In the genomic region with DNA sequence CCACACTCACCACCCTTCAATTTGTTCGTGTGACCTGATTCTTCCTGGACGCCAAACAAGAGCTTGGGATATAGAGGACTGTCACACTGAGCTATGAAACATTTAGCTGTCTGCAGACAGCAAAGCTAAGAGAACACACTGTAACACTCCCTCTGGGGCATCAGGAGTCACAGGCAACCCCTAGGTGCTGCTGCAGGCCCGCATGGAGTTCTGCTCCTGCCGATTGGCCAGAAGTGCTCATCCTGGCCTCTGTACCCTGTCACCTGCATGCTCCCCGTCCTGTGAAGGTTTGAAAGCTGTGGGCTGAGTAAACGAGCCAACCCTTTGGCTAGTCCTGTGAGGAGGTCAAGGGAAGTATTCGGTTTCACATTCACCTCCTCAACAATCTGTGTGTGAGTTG, we compare ENCODE assay signal across 21 cellular contexts.
A peak's percentile ranks its signal among the peaks of the same experiment; 100 is the strongest.
DNase-seq lines count a peak whose midpoint lies in the region; ATAC-seq and TF ChIP-seq lines count a peak whose summit lies in the region.
"Had no signal": no experiment of that assay in that cellular context is flagged by ENCODE, and none has a peak within 500 bp of the region (broad histone marks: within the 10 kb centered on the region; RNA-seq: fewer than 3 reads in every experiment).

No MANE protein-coding gene starts in this region.

- H3K27ac ChIP-seq in CD4-positive, CD25-positive, alpha-beta regulatory T cell (ENCODE audit: insufficient read depth, low read length, poor library complexity, severe bottlenecking): no peak overlapping the region
- H3K27ac ChIP-seq in upper lobe of right lung (no peak overlapping the region), PC-9 (no peak overlapping the region)
- H3K27ac ChIP-seq: A549; BLaER1 treated with 17β-estradiol and CSF1 and Interleukin-3, amounts not matched to agents 10 nM and 100 nM; GM23248 had no signal

- no peaks in the 10 kb centered on the region for H3F3A ChIP-seq in PC-9 (ENCODE audit: insufficient read depth, low read depth)

- POLR2A ChIA-PET in WTC11 (lab: Charles Lee): no interaction called here
- POLR2A ChIA-PET in PC-9 (lab: Charles Lee; ENCODE audit: unreplicated experiment): no interaction called here

- no peaks in the 10 kb centered on the region for H3K79me2 ChIP-seq in PC-9 (ENCODE audit: low read depth)

- peaks cover 0 to 8% (median 2%) of the 10 kb centered on the region in 7 donors for H3K9me3 Mint-ChIP-seq in CD4-positive, CD25-positive, alpha-beta regulatory T cell
- H3K9me3 Mint-ChIP-seq in WTC11 (peaks cover 12% of the 10 kb centered on the region), nephron progenitor cell (peaks cover 10% of the 10 kb centered on the region)

- ATAC-seq in CD4-positive, CD25-positive, alpha-beta regulatory T cell (ENCODE audit: low read depth in 2 of 2): no peak
- ATAC-seq in WTC11: peak; percentile 56; the same call in 1 of the 2 replicates
- peak; percentile 24 for ATAC-seq in upper lobe of right lung
- no peak for ATAC-seq in GM21423 (IDR thresholded peaks at IDR 0.05; ENCODE audit: unreplicated experiment)
- ATAC-seq: A549 had no signal

- H3K9me2 ChIP-seq in PC-9 (ENCODE audit: insufficient read depth): peaks cover 7% of the 10 kb centered on the region; the same call in 1 of the 2 replicates

- no peak overlapping the region for H2AFZ ChIP-seq in PC-9
- H2AFZ ChIP-seq: GM23248 had no signal

- intact Hi-C loops in upper lobe of right lung (cut with DNase I) (no loop called here), PC-9 (cut with micrococcal nuclease; ENCODE audit: unreplicated experiment) (no loop called here)

- CTCF ChIA-PET in WTC11 (lab: Charles Lee) (interaction anchor here (0.8 to 1.4 kb wide), 2 partner anchors 45 to 101 kb away, joined by 3 to 10 read pairs; no protein-coding TSS in a partner anchor), PC-9 (lab: Charles Lee) (no interaction called here)

- H3K4me3 Mint-ChIP-seq in CD4-positive, CD25-positive, alpha-beta regulatory T cell: no peak overlapping the region
- no peak overlapping the region for H3K4me3 Mint-ChIP-seq in WTC11
- H3K4me3 Mint-ChIP-seq in nephron progenitor cell: no peak overlapping the region
- H3K4me3 Mint-ChIP-seq: CD14-positive monocyte; CD4-positive, alpha-beta memory T cell had no signal

- H3K9me3 ChIP-seq in CD4-positive, CD25-positive, alpha-beta regulatory T cell (ENCODE audit: control insufficient read depth in 2 of 2, low read length in 2 of 2): no peaks in the 10 kb centered on the region
- H3K9me3 ChIP-seq in upper lobe of right lung (no peaks in the 10 kb centered on the region), PC-9 (ENCODE audit: insufficient read depth, low read depth) (no peaks in the 10 kb centered on the region)
- H3K9me3 ChIP-seq: A549, BE2C had no signal

- H4K20me1 ChIP-seq in PC-9 (ENCODE audit: insufficient read depth): no peaks in the 10 kb centered on the region
- H4K20me1 ChIP-seq: BLaER1 treated with 17β-estradiol and CSF1 and Interleukin-3, amounts not matched to agents 10 nM and 100 nM had no signal

- DNase-seq in CD4-positive, CD25-positive, alpha-beta regulatory T cell: no peak
- DNase-seq in WTC11 (ENCODE audit: low spot score): no peak
- no peak for DNase-seq in nephron progenitor cell
- no peak for DNase-seq in upper lobe of right lung
- no peak for DNase-seq in NCI-H510A treated with DMSO at 0.1 percent for 48 hours (lab: John Stamatoyannopoulos, UW)
- DNase-seq in PC-9: no peak
- DNase-seq: 8988T; ACHN; AML-193; BE2C; Caco-2; CD4-positive, alpha-beta memory T cell; DMS153; DND-41; GM23248; H7; HCEC 1CT had no signal

- TF ChIP-seq CTCF in WTC11 (IDR thresholded peaks at IDR 0.05) (no peak), nephron progenitor cell (IDR thresholded peaks at IDR 0.05) (no peak), upper lobe of right lung (IDR thresholded peaks at IDR 0.05) (no peak), PC-9 (conservative IDR thresholded peaks at IDR 0.05) (no peak)

- no peaks in the 10 kb centered on the region for H3K27me3 Mint-ChIP-seq in CD4-positive, CD25-positive, alpha-beta regulatory T cell
- H3K27me3 Mint-ChIP-seq in WTC11 (ENCODE audit: low read depth) (no peaks in the 10 kb centered on the region), nephron progenitor cell (ENCODE audit: low read depth, poor library complexity) (peaks cover 1% of the 10 kb centered on the region)
- H3K27me3 Mint-ChIP-seq: CD4-positive, alpha-beta memory T cell had no signal

- peaks cover 55% of the 10 kb centered on the region for H3K36me3 Mint-ChIP-seq in CD4-positive, CD25-positive, alpha-beta regulatory T cell
- H3K36me3 Mint-ChIP-seq in WTC11 (peaks cover 18% of the 10 kb centered on the region), nephron progenitor cell (ENCODE audit: low read depth) (peaks cover 74% of the 10 kb centered on the region)

- no peaks in the 10 kb centered on the region for H3K4me1 ChIP-seq in CD4-positive, CD25-positive, alpha-beta regulatory T cell (ENCODE audit: control insufficient read depth, insufficient read depth, low read length, poor library complexity, severe bottlenecking)
- H3K4me1 ChIP-seq in upper lobe of right lung (no peaks in the 10 kb centered on the region), PC-9 (replicated peaks; ENCODE audit: insufficient read depth) (no peaks in the 10 kb centered on the region)
- H3K4me1 ChIP-seq: A549, BE2C, Caco-2 had no signal

- peaks cover 0 to 12% (median 0%) of the 10 kb centered on the region in 4 donors for H3K4me1 Mint-ChIP-seq in CD4-positive, CD25-positive, alpha-beta regulatory T cell
- H3K4me1 Mint-ChIP-seq in WTC11 (no peaks in the 10 kb centered on the region), nephron progenitor cell (no peaks in the 10 kb centered on the region)
- H3K4me1 Mint-ChIP-seq: CD14-positive monocyte; CD4-positive, alpha-beta memory T cell had no signal

- no peak overlapping the region for H3K4me2 ChIP-seq in PC-9
- H3K4me2 ChIP-seq: A549; BLaER1 treated with 17β-estradiol and CSF1 and Interleukin-3, amounts not matched to agents 10 nM and 100 nM had no signal

- H3K27me3 ChIP-seq in CD4-positive, CD25-positive, alpha-beta regulatory T cell (ENCODE audit: control insufficient read depth, insufficient read depth, low read length): no peaks in the 10 kb centered on the region
- H3K27me3 ChIP-seq in upper lobe of right lung (no peaks in the 10 kb centered on the region), PC-9 (ENCODE audit: insufficient read depth, low read depth) (no peaks in the 10 kb centered on the region)
- H3K27me3 ChIP-seq: BE2C; BLaER1 treated with 17β-estradiol and CSF1 and Interleukin-3, amounts not matched to agents 10 nM and 100 nM had no signal

- no peak overlapping the region for H3K4me3 ChIP-seq in CD4-positive, CD25-positive, alpha-beta regulatory T cell (ENCODE audit: low read depth, low read length)
- no peak overlapping the region for H3K4me3 ChIP-seq in upper lobe of right lung
- no peak overlapping the region for H3K4me3 ChIP-seq in PC-9
- H3K4me3 ChIP-seq: A549; BLaER1 treated with 17β-estradiol and CSF1 and Interleukin-3, amounts not matched to agents 10 nM and 100 nM; GM23248 had no signal

- H3K27ac Mint-ChIP-seq in CD4-positive, CD25-positive, alpha-beta regulatory T cell: peak overlapping the region in 2 of 3 donors; percentile 4 to 18
- H3K27ac Mint-ChIP-seq in WTC11 (no peak overlapping the region), nephron progenitor cell (peak overlapping the region; percentile 60)
- H3K27ac Mint-ChIP-seq: CD4-positive, alpha-beta memory T cell had no signal

- H3K36me3 ChIP-seq in CD4-positive, CD25-positive, alpha-beta regulatory T cell (ENCODE audit: control insufficient read depth, insufficient read depth, low read length): peaks cover 17% of the 10 kb centered on the region
- H3K36me3 ChIP-seq in upper lobe of right lung: no peaks in the 10 kb centered on the region
- H3K36me3 ChIP-seq in PC-9 (ENCODE audit: low read depth): no peaks in the 10 kb centered on the region
- H3K36me3 ChIP-seq: BE2C had no signal

- no TSS peak for BruUV-seq in PC-9 (replicated peaks; lab: Mats Ljungman, UMichigan)

TF ChIP-seq in WTC11, 78 proteins besides CTCF, POLR2A, EP300 and RAD21 (continues in another document):
- TF ChIP-seq, protein P1, sequence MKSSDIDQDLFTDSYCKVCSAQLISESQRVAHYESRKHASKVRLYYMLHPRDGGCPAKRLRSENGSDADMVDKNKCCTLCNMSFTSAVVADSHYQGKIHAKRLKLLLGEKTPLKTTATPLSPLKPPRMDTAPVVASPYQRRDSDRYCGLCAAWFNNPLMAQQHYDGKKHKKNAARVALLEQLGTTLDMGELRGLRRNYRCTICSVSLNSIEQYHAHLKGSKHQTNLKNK (CRISPR knock-in tag; IDR thresholded peaks at IDR 0.05): no peak
- no peak for TF ChIP-seq ZNF396 (CRISPR knock-in tag; IDR thresholded peaks at IDR 0.05; ENCODE audit: borderline replicate concordance)
- TF ChIP-seq CREB1 (CRISPR knock-in tag; IDR thresholded peaks at IDR 0.05): no peak
- TF ChIP-seq ZNF121 (CRISPR knock-in tag; IDR thresholded peaks at IDR 0.05): no peak
- TF ChIP-seq, protein P2, sequence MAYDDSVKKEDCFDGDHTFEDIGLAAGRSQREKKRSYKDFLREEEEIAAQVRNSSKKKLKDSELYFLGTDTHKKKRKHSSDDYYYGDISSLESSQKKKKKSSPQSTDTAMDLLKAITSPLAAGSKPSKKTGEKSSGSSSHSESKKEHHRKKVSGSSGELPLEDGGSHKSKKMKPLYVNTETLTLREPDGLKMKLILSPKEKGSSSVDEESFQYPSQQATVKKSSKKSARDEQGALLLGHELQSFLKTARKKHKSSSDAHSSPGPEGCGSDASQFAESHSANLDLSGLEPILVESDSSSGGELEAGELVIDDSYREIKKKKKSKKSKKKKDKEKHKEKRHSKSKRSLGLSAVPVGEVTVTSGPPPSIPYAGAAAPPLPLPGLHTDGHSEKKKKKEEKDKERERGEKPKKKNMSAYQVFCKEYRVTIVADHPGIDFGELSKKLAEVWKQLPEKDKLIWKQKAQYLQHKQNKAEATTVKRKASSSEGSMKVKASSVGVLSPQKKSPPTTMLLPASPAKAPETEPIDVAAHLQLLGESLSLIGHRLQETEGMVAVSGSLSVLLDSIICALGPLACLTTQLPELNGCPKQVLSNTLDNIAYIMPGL (CRISPR knock-in tag; IDR thresholded peaks at IDR 0.05): no peak
- TF ChIP-seq, protein P3, sequence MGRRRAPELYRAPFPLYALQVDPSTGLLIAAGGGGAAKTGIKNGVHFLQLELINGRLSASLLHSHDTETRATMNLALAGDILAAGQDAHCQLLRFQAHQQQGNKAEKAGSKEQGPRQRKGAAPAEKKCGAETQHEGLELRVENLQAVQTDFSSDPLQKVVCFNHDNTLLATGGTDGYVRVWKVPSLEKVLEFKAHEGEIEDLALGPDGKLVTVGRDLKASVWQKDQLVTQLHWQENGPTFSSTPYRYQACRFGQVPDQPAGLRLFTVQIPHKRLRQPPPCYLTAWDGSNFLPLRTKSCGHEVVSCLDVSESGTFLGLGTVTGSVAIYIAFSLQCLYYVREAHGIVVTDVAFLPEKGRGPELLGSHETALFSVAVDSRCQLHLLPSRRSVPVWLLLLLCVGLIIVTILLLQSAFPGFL (CRISPR knock-in tag; IDR thresholded peaks at IDR 0.05; ENCODE audit: borderline replicate concordance): no peak

Comparison
In these comparisons a context has a peak if more than half of its experiments do, and no peak if none do; other contexts are left out.
1. ATAC-seq: peak in WTC11 (single experiment) and upper lobe of right lung (single experiment); none in CD4-positive, CD25-positive, alpha-beta regulatory T cell (0 of 2) and GM21423 (single experiment).